Comparison of ENCODE assay signal across 18 cellular contexts in genomic region chr15:89806217-89806564, GRCh38. TPM values are rescaled to one million over a fixed set of nuclear protein-coding genes. Genes with fewer than 3 reads are reported as not detected.
"Had no signal": no experiment of that assay in that cellular context is flagged by ENCODE, and none has a peak within 500 bp of the region (broad histone marks: within the 10 kb centered on the region; RNA-seq: fewer than 3 reads in every experiment).

No MANE protein-coding gene starts in this region.

- H3K36me3 ChIP-seq: transverse colon had no signal

- H3K27me3 ChIP-seq: foreskin keratinocyte, transverse colon, vagina had no signal

- H3K27ac ChIP-seq: foreskin keratinocyte, vagina had no signal

- H3K9me3 ChIP-seq: transverse colon, vagina had no signal

- DNase-seq: activated B cell treated with CpG ODN at 0.5 μM for 24 hours; activated CD4-positive, alpha-beta T cell treated with anti-CD3 and anti-CD28 coated beads for 48 hours; activated CD8-positive, alpha-beta T cell treated with anti-CD3 and anti-CD28 coated beads for 36 hours; activated effector memory CD4-positive, alpha-beta T cell treated with Interleukin-2 at 50 U/mL for 16 hours; activated T-cell treated with anti-CD3 and anti-CD28 coated beads, Interleukin-2, amount 50 U/mL, for 4 hours; foreskin keratinocyte; glutamatergic neuron; stimulated activated CD4-positive, alpha-beta T cell treated with anti-CD3 and anti-CD28 coated beads, Interleukin-15, amount 100 ng/mL, for 24 hours; stimulated activated CD4-positive, alpha-beta T cell treated with anti-CD3 and anti-CD28 coated beads, Interleukin-4, amount 100 ng/mL, for 1 hour; stimulated activated naive CD4-positive, alpha-beta T cell; substantia nigra; T-helper 2 cell had no signal

- H3K4me1 ChIP-seq: foreskin keratinocyte had no signal

- FAIRE-seq: colon, TTC549 had no signal

- ATAC-seq: activated CD8-positive, alpha-beta T cell treated with anti-CD3 and anti-CD28 coated beads for 36 hours; activated naive CD4-positive, alpha-beta T cell treated with anti-CD3 and anti-CD28 coated beads, Interleukin-2, amount 50 U/mL, for 72 hours; activated T-cell treated with anti-CD3 and anti-CD28 coated beads, Interleukin-2, amount 50 U/mL, for 4 hours; foreskin keratinocyte had no signal

- H3K4me3 ChIP-seq: vagina had no signal

RNA-seq across cellular contexts. Expression of gene ANPEP, which starts 8.5 kb away (rescaled TPM):
- total RNA-seq: activated CD8-positive, alpha-beta T cell treated with anti-CD3 and anti-CD28 coated beads for 36 hours had no signal

RNA-seq across cellular contexts. Expression of gene MESP2, which starts 30.1 kb away (rescaled TPM):
- total RNA-seq: activated CD8-positive, alpha-beta T cell treated with anti-CD3 and anti-CD28 coated beads for 36 hours; activated naive CD4-positive, alpha-beta T cell treated with anti-CD3 and anti-CD28 coated beads, Interleukin-2, amount 50 U/mL, for 72 hours; activated T-cell treated with anti-CD3 and anti-CD28 coated beads, Interleukin-2, amount 50 U/mL, for 4 hours; renal cortical epithelial cell; vagina had no signal
